ENCODE assay signal across 1 cellular context in genomic region chr20:3846740-3847418, GRCh38.
TF ChIP-seq lines count a peak whose summit lies in the region.

TSS of gene MAVS (plus strand) at chr20:3846834. CDS start at chr20:3854625, 7,791 bp downstream.

TF ChIP-seq in WTC11, 78 proteins besides CTCF, POLR2A, EP300 and RAD21 (continued from another document):
- TF ChIP-seq FOXP4 (CRISPR knock-in tag; IDR thresholded peaks at IDR 0.05) = peak; percentile 71; the same call in 1 of the 2 replicates
- no peak for TF ChIP-seq IRF2 (CRISPR knock-in tag; IDR thresholded peaks at IDR 0.05; ENCODE audit: borderline replicate concordance, low read depth)
- TF ChIP-seq ZNF512 (CRISPR knock-in tag; IDR thresholded peaks at IDR 0.05; ENCODE audit: borderline replicate concordance) = no peak
- no peak for TF ChIP-seq E2F1 (CRISPR knock-in tag; IDR thresholded peaks at IDR 0.05)
- TF ChIP-seq SMAD3 (CRISPR knock-in tag; IDR thresholded peaks at IDR 0.05; ENCODE audit: borderline replicate concordance) = peak; percentile 66; the same call in 1 of the 2 replicates
- TF ChIP-seq HMGA2 (CRISPR knock-in tag; IDR thresholded peaks at IDR 0.05) = no peak
- no peak for TF ChIP-seq ATF2 (CRISPR knock-in tag; IDR thresholded peaks at IDR 0.05; ENCODE audit: borderline replicate concordance, low read depth)
- peak; percentile 26; the same call in 1 of the 2 replicates for TF ChIP-seq FOXK1 (CRISPR knock-in tag; IDR thresholded peaks at IDR 0.05)
- no peak for TF ChIP-seq ATF1 (CRISPR knock-in tag; IDR thresholded peaks at IDR 0.05)
- 0 out of 2 replicates have a peak, but pooled peaks have one; percentile 54 for TF ChIP-seq JUN (CRISPR knock-in tag; IDR thresholded peaks at IDR 0.05)
- no peak for TF ChIP-seq ZNF671 (CRISPR knock-in tag; IDR thresholded peaks at IDR 0.05)
- no peak for TF ChIP-seq TCF7 (CRISPR knock-in tag; IDR thresholded peaks at IDR 0.05; ENCODE audit: low read depth)
- peak; percentile 22 for TF ChIP-seq USF1 (CRISPR knock-in tag; IDR thresholded peaks at IDR 0.05)
- no peak for TF ChIP-seq ATF6 (CRISPR knock-in tag; IDR thresholded peaks at IDR 0.05)
- peak; percentile 31; the same call in 1 of the 2 replicates for TF ChIP-seq TP53 (CRISPR knock-in tag; IDR thresholded peaks at IDR 0.05)
- TF ChIP-seq STAT6 (CRISPR knock-in tag; conservative IDR thresholded peaks at IDR 0.05; ENCODE audit: low read depth) = no peak
- peak; percentile 84 for TF ChIP-seq MAX (CRISPR knock-in tag; IDR thresholded peaks at IDR 0.05)
- peak; percentile 75 for TF ChIP-seq ARID4B (CRISPR knock-in tag; IDR thresholded peaks at IDR 0.05; ENCODE audit: borderline replicate concordance)
- no peak for TF ChIP-seq MLX (CRISPR knock-in tag; IDR thresholded peaks at IDR 0.05)
- no peak for TF ChIP-seq E2F5 (CRISPR knock-in tag; IDR thresholded peaks at IDR 0.05)
- peak; percentile 67 for TF ChIP-seq GABPB1 (CRISPR knock-in tag; IDR thresholded peaks at IDR 0.05)
- peak; percentile 47; the same call in 1 of the 2 replicates for TF ChIP-seq PREB (CRISPR knock-in tag; IDR thresholded peaks at IDR 0.05; ENCODE audit: borderline replicate concordance)
- TF ChIP-seq ZNF425 (CRISPR knock-in tag; conservative IDR thresholded peaks at IDR 0.05) = no peak
